Comparison of ENCODE assay signal across 11 cellular contexts in the genomic region with DNA sequence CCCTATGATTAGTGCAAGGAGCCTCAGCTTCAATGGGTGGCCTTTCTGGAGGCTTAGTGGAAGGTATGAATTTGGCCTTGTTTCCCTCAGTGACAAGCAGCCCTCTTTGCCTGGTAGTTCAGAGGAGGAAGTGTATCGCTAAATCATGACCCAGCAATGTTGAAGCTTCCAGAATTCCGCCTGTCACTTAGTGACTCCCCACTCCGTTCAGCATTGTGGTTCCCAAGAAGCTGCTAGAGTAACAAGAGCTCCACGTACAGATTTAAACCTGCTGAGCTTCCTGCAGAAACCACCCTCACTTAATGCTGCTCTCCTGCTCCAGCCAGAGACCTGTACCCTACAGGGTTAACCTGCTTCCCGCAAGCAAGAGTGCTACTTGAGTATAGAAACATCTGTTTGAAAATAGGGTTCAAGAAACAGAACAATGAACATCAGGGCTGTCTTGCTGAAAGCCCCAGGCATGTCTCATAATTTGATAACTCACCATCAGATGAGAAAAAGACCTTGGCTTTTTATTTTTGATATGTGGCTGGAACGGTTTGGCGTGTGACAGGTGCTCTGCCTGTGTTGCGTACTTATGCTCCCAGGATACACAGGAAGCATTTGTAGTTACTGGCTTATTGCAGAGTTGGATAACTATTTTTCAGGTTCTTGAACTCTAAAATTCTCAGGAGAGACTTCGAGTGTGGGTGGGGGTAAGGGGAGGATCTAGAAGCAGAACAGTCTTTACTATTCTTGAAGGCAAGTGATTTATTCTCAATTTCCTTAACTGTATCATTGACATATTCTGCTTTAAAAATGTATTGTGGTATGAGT.
DNase-seq lines count a peak whose midpoint lies in the region; ATAC-seq, FAIRE-seq and TF ChIP-seq lines count a peak whose summit lies in the region.
"Had no signal": no experiment of that assay in that cellular context is flagged by ENCODE, and none has a peak within 500 bp of the region (broad histone marks: within the 10 kb centered on the region; RNA-seq: fewer than 3 reads in every experiment).

No MANE protein-coding gene starts in this region.

- H3K27me3 ChIP-seq in bronchial epithelial cell (ENCODE audit: control insufficient read depth, insufficient read depth, low read length) (peaks cover 3% of the 10 kb centered on the region), lung (ENCODE audit: control insufficient read depth, insufficient read depth) (no peaks in the 10 kb centered on the region)

- peak overlapping the region; percentile 92 for H3K4me3 Mint-ChIP-seq in type B pancreatic cell
- H3K4me3 Mint-ChIP-seq: activated CD4-positive, alpha-beta memory T cell treated with anti-CD3 and anti-CD28 coated beads, Interleukin-2, amount 10 ng/mL, durations not matched to agents 7 days and 5 days had no signal

- no peaks in the 10 kb centered on the region for H3K9me3 ChIP-seq in lung (ENCODE audit: control insufficient read depth in 2 of 2, insufficient read depth in 1 of 2, low read length in 1 of 2)

- H3K36me3 Mint-ChIP-seq in type B pancreatic cell: peaks cover 5% of the 10 kb centered on the region

- H3K27ac ChIP-seq in lung (ENCODE audit: low read depth in 1 of 2, low read length in 1 of 2): peak overlapping the region; percentile 90 to 92

- 25 to 26% methylated on average over 9 of the region's 9 CpGs for WGBS in lung, 2 donors

- peak; percentile 35 for DNase-seq in NCI-H510A treated with DMSO at 0.1 percent for 48 hours (lab: John Stamatoyannopoulos, UW)
- DNase-seq in NCI-H510A (lab: John Stamatoyannopoulos, UW): no peak
- no peak for DNase-seq in bronchial epithelial cell (ENCODE audit: low read depth)
- no peak for DNase-seq in lung (ENCODE audit: low spot score)
- DNase-seq in type B pancreatic cell (ENCODE audit: extremely low spot score, unreplicated experiment): no peak
- DNase-seq in DMS114 treated with DMSO at 0.1 percent for 48 hours (lab: John Stamatoyannopoulos, UW; ENCODE audit: unreplicated experiment): no peak
- DNase-seq in GM19240 (ENCODE audit: insufficient read length, low spot score): no peak
- DNase-seq: activated CD4-positive, alpha-beta memory T cell treated with anti-CD3 and anti-CD28 coated beads, Interleukin-2, amount 10 ng/mL, durations not matched to agents 7 days and 5 days; naive B cell had no signal

- no peak for FAIRE-seq in bronchial epithelial cell (lab: Jason Lieb, UNC)
- FAIRE-seq: D721Med had no signal

- H3K9me3 Mint-ChIP-seq in type B pancreatic cell: no peaks in the 10 kb centered on the region
- H3K9me3 Mint-ChIP-seq: activated CD4-positive, alpha-beta memory T cell treated with anti-CD3 and anti-CD28 coated beads, Interleukin-2, amount 10 ng/mL, durations not matched to agents 7 days and 5 days had no signal

- H3K4me3 ChIP-seq in bronchial epithelial cell (ENCODE audit: low read depth, low read length) (peak overlapping the region; percentile 59), lung (peak overlapping the region; percentile 85)

- H3K36me3 ChIP-seq in bronchial epithelial cell (ENCODE audit: control insufficient read depth, insufficient read depth, low read length) (no peaks in the 10 kb centered on the region), lung (ENCODE audit: control insufficient read depth in 2 of 2, insufficient read depth in 2 of 2, low read length in 2 of 2) (peaks cover 0 to 3% of the 10 kb centered on the region in 2 donors)

- TF ChIP-seq CTCF in bronchial epithelial cell (IDR thresholded peaks at IDR 0.05; ENCODE audit: insufficient read depth, low read length, severe bottlenecking) (no peak), lung (IDR thresholded peaks at IDR 0.05; ENCODE audit: control extremely low read depth, extremely low read depth) (no peak), type B pancreatic cell (conservative IDR thresholded peaks at IDR 0.05) (no peak)

- H3K4me1 Mint-ChIP-seq in type B pancreatic cell (ENCODE audit: unreplicated experiment): peaks cover 27% of the 10 kb centered on the region
- H3K4me1 Mint-ChIP-seq: activated CD4-positive, alpha-beta memory T cell treated with anti-CD3 and anti-CD28 coated beads, Interleukin-2, amount 10 ng/mL, durations not matched to agents 7 days and 5 days had no signal

- ATAC-seq in lung (ENCODE audit: insufficient read depth, low FRiP score) (no peak), GM21390 (IDR thresholded peaks at IDR 0.05; ENCODE audit: unreplicated experiment) (no peak)

- H3K27ac Mint-ChIP-seq in type B pancreatic cell: peak overlapping the region; percentile 55
- H3K27ac Mint-ChIP-seq: activated CD4-positive, alpha-beta memory T cell treated with anti-CD3 and anti-CD28 coated beads, Interleukin-2, amount 10 ng/mL, durations not matched to agents 7 days and 5 days; naive B cell had no signal

- H3K27me3 Mint-ChIP-seq in type B pancreatic cell: peaks cover 28% of the 10 kb centered on the region

- peaks cover 9 to 10% of the 10 kb centered on the region in 2 donors for H3K4me1 ChIP-seq in lung (ENCODE audit: control insufficient read depth in 2 of 2, insufficient read depth in 2 of 2, low read length in 2 of 2)
